ENCODE assay signal across 20 cellular contexts in the genomic region with DNA sequence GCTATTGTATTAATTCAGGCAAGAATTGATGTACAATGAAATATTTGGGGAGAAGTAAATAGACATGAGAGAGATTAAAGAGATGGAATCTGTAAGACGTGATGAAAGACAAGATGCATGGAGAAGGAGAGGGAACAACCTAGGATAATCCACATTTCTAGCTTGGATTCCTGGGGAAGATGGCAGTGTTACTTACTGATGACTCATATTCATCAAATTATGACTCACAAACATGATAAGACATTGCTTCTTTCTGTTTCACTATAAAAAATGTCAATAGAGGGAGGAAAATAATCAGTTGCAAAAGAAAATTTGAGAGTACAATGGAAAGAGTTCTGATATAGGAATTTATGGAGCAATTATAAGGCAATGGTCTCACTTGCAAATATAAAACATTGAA.
DNase-seq lines count a peak whose midpoint lies in the region; ATAC-seq, FAIRE-seq and TF ChIP-seq lines count a peak whose summit lies in the region.
"Had no signal": no experiment of that assay in that cellular context is flagged by ENCODE, and none has a peak within 500 bp of the region (broad histone marks: within the 10 kb centered on the region; RNA-seq: fewer than 3 reads in every experiment).

No MANE protein-coding gene starts in this region.

- WGBS in upper lobe of left lung, 2 donors, result 70 to 77% methylated on average over 1 of the region's 1 CpG

- H3K36me3 ChIP-seq in upper lobe of left lung, result no peaks in the 10 kb centered on the region

- no peak for TF ChIP-seq EP300 in upper lobe of left lung (IDR thresholded peaks at IDR 0.05)

- no peaks in the 10 kb centered on the region for H3K9me3 ChIP-seq in upper lobe of left lung

- no peaks in the 10 kb centered on the region for H3K27me3 ChIP-seq in upper lobe of left lung

- POLR2A ChIA-PET in RWPE1 (lab: Yijun Ruan, JAX; ENCODE audit: low non-redundant PET), result interaction anchor here (0.5 kb wide), 1 partner anchor 30 kb away, joined by 4 read pairs; no protein-coding TSS in a partner anchor

- H3K4me3 Mint-ChIP-seq in osteocyte (ENCODE audit: unreplicated experiment), result no peak overlapping the region
- H3K4me3 Mint-ChIP-seq: activated CD4-positive, alpha-beta memory T cell treated with anti-CD3 and anti-CD28 coated beads, Interleukin-2, amount 10 ng/mL, durations not matched to agents 7 days and 5 days; activated T-helper 1 cell treated with anti-CD3 and anti-CD28 coated beads, Interleukin-12 subunit alpha, Interleukin-12 subunit beta, Interleukin-2, Interleukin-4 antibody, amounts not matched to agents 30 ng/mL and 10 ng/mL and 1 ng/mL, durations not matched to agents 14 hours and 24 hours and 36 hours; B cell; T-cell had no signal

- ATAC-seq in HG02885 (IDR thresholded peaks at IDR 0.05; ENCODE audit: poor library complexity, unreplicated experiment) (peak; percentile 54), upper lobe of left lung (ENCODE audit: low FRiP score in 2 of 2) (no peak)
- ATAC-seq: left lobe of liver, Panc1, sciatic nerve, T-cell had no signal

- TF ChIP-seq POLR2A in upper lobe of left lung (IDR thresholded peaks at IDR 0.05), result no peak

- H3K27ac ChIP-seq in RWPE1 (no peak overlapping the region), upper lobe of left lung (no peak overlapping the region)

- H3K27me3 Mint-ChIP-seq in osteocyte (ENCODE audit: unreplicated experiment), result no peaks in the 10 kb centered on the region
- H3K27me3 Mint-ChIP-seq: B cell, T-cell had no signal

- no peaks in the 10 kb centered on the region for H3K4me1 Mint-ChIP-seq in osteocyte (ENCODE audit: unreplicated experiment)
- H3K4me1 Mint-ChIP-seq: activated CD4-positive, alpha-beta memory T cell treated with anti-CD3 and anti-CD28 coated beads, Interleukin-2, amount 10 ng/mL, durations not matched to agents 7 days and 5 days; B cell; T-cell had no signal

- DNase-seq in ELR (ENCODE audit: low read depth) (peak; percentile 3), RWPE1 (ENCODE audit: low spot score) (peak; percentile 35), fibroblast of the aortic adventitia (ENCODE audit: low read depth) (peak; percentile 21), upper lobe of left lung (no peak), osteocyte (ENCODE audit: extremely low spot score, unreplicated experiment) (no peak), activated T-cell treated with anti-CD3 and anti-CD28 coated beads for 4 hours (no peak), frontal cortex (ENCODE audit: low spot score in 2 of 2) (no peak)
- DNase-seq: activated CD4-positive, alpha-beta memory T cell treated with anti-CD3 and anti-CD28 coated beads, Interleukin-2, amount 10 ng/mL, durations not matched to agents 7 days and 5 days; central memory CD4-positive, alpha-beta T cell; effector CD8-positive, alpha-beta T cell; NCI-H1092; NCI-H69; stimulated activated CD4-positive, alpha-beta T cell treated with anti-CD3 and anti-CD28 coated beads, Interleukin-2, amount 100 ng/mL, for 24 hours; T-cell had no signal

- no peak overlapping the region for H3K4me3 ChIP-seq in fibroblast of the aortic adventitia (ENCODE audit: low read depth, low read length)
- no peak overlapping the region for H3K4me3 ChIP-seq in upper lobe of left lung

- H3K4me1 ChIP-seq in upper lobe of left lung, result no peaks in the 10 kb centered on the region

- no peaks in the 10 kb centered on the region for H3K9me3 Mint-ChIP-seq in osteocyte (ENCODE audit: unreplicated experiment)
- H3K9me3 Mint-ChIP-seq: activated CD4-positive, alpha-beta memory T cell treated with anti-CD3 and anti-CD28 coated beads, Interleukin-2, amount 10 ng/mL, durations not matched to agents 7 days and 5 days; activated T-helper 1 cell treated with anti-CD3 and anti-CD28 coated beads, Interleukin-12 subunit alpha, Interleukin-12 subunit beta, Interleukin-2, Interleukin-4 antibody, amounts not matched to agents 30 ng/mL and 10 ng/mL and 1 ng/mL, durations not matched to agents 14 hours and 24 hours and 36 hours; T-cell had no signal

- no peak for FAIRE-seq in frontal cortex (lab: Jason Lieb, UNC)

- no peak overlapping the region for H3K27ac Mint-ChIP-seq in osteocyte (ENCODE audit: unreplicated experiment)
- H3K27ac Mint-ChIP-seq: activated CD4-positive, alpha-beta memory T cell treated with anti-CD3 and anti-CD28 coated beads, Interleukin-2, amount 10 ng/mL, durations not matched to agents 7 days and 5 days; activated T-helper 1 cell treated with anti-CD3 and anti-CD28 coated beads, Interleukin-12 subunit alpha, Interleukin-12 subunit beta, Interleukin-2, Interleukin-4 antibody, amounts not matched to agents 30 ng/mL and 10 ng/mL and 1 ng/mL, durations not matched to agents 14 hours and 24 hours and 36 hours; B cell; T-cell had no signal

- CTCF ChIA-PET in RWPE1 (lab: Yijun Ruan, JAX), result interaction anchor here (0.7 kb wide), 1 partner anchor 981 kb away, joined by 3 read pairs; no protein-coding TSS in a partner anchor

- H3K36me3 Mint-ChIP-seq in osteocyte (ENCODE audit: unreplicated experiment), result no peaks in the 10 kb centered on the region
- H3K36me3 Mint-ChIP-seq: T-cell had no signal

- TF ChIP-seq CTCF in RWPE1 (conservative IDR thresholded peaks at IDR 0.05; ENCODE audit: low read depth) (no peak), fibroblast of the aortic adventitia (IDR thresholded peaks at IDR 0.05; ENCODE audit: insufficient read depth, low read length) (no peak), upper lobe of left lung (IDR thresholded peaks at IDR 0.05) (no peak), osteocyte (IDR thresholded peaks at IDR 0.05) (no peak)

Comparison
In these comparisons a context has a peak if more than half of its experiments do, and no peak if none do; other contexts are left out.
1. DNase-seq: peak in ELR (single experiment), RWPE1 (single experiment) and fibroblast of the aortic adventitia (single experiment); none in upper lobe of left lung (0 of 2), osteocyte (single experiment), activated T-cell treated with anti-CD3 and anti-CD28 coated beads for 4 hours (single experiment) and frontal cortex (0 of 2).